ENCODE assay signal across 35 cellular contexts in genomic region chrX:15072259-15072658, GRCh38.
DNase-seq lines count a peak whose midpoint lies in the region; ATAC-seq, FAIRE-seq and TF ChIP-seq lines count a peak whose summit lies in the region.
"Had no signal": no experiment of that assay in that cellular context is flagged by ENCODE, and none has a peak within 500 bp of the region (broad histone marks: within the 10 kb centered on the region; RNA-seq: fewer than 3 reads in every experiment).

No MANE protein-coding gene starts in this region.

- ATAC-seq in PC-3 (peak; percentile 81), GM21737 (IDR thresholded peaks at IDR 0.05; ENCODE audit: unreplicated experiment) (no peak)
- ATAC-seq: A549; CD8-positive, alpha-beta T cell had no signal

- H3K9me2 ChIP-seq in PC-3 (replicated peaks; ENCODE audit: low read length): no peaks in the 10 kb centered on the region

- H3K79me2 ChIP-seq in OCI-LY3 (ENCODE audit: low read length) (no peaks in the 10 kb centered on the region), PC-3 (ENCODE audit: low read length) (no peaks in the 10 kb centered on the region), astrocyte (ENCODE audit: insufficient read depth, low read length) (no peaks in the 10 kb centered on the region)

- H3K36me3 Mint-ChIP-seq in astrocyte (ENCODE audit: low read depth, unreplicated experiment): no peaks in the 10 kb centered on the region
- H3K36me3 Mint-ChIP-seq: CD14-positive monocyte; CD4-positive, alpha-beta memory T cell; CD4-positive, CD25-positive, alpha-beta regulatory T cell; CD8-positive, alpha-beta T cell had no signal

- H2AFZ ChIP-seq in OCI-LY3 (ENCODE audit: low read depth, low read length): no peak overlapping the region
- H2AFZ ChIP-seq in PC-3 (ENCODE audit: low read length): no peak overlapping the region
- H2AFZ ChIP-seq in astrocyte (ENCODE audit: low read depth, low read length): no peak overlapping the region

- H3K27me3 ChIP-seq in OCI-LY3 (ENCODE audit: low read depth, low read length) (no peaks in the 10 kb centered on the region), PC-3 (ENCODE audit: low read length) (no peaks in the 10 kb centered on the region), astrocyte (ENCODE audit: insufficient read depth, low read length) (no peaks in the 10 kb centered on the region)
- H3K27me3 ChIP-seq: BE2C had no signal

- H3K9me3 ChIP-seq in OCI-LY3 (ENCODE audit: insufficient read depth, low read length): no peaks in the 10 kb centered on the region
- H3K9me3 ChIP-seq in PC-3 (ENCODE audit: low read length): no peaks in the 10 kb centered on the region
- H3K9me3 ChIP-seq in astrocyte (ENCODE audit: insufficient read depth, low read depth, low read length): no peaks in the 10 kb centered on the region
- H3K9me3 ChIP-seq: A549, BE2C, BLaER1, Caco-2 had no signal

- H3F3A ChIP-seq in PC-3 (ENCODE audit: low read length, unreplicated experiment): no peaks in the 10 kb centered on the region

- no TSS peak for BruUV-seq in PC-3 (replicated peaks; lab: Mats Ljungman, UMichigan)

- POLR2A ChIA-PET in PC-3 (lab: Charles Lee; ENCODE audit: unreplicated experiment): no interaction called here

- peak; percentile 58 for FAIRE-seq in astrocyte (lab: Jason Lieb, UNC)
- FAIRE-seq: A204.1, A549, D721Med had no signal

- H3K27me3 Mint-ChIP-seq in astrocyte (ENCODE audit: low read depth, unreplicated experiment): no peaks in the 10 kb centered on the region
- H3K27me3 Mint-ChIP-seq: B cell; CD4-positive, alpha-beta memory T cell; CD4-positive, alpha-beta T cell; CD4-positive, CD25-positive, alpha-beta regulatory T cell had no signal

- H3K4me2 ChIP-seq in OCI-LY3 (ENCODE audit: low read length) (peak overlapping the region; percentile 51; the same call in 1 of the 2 replicates), PC-3 (ENCODE audit: low read length) (peak overlapping the region; percentile 54), astrocyte (ENCODE audit: low read length) (no peak overlapping the region)
- H3K4me2 ChIP-seq: A549; BLaER1; BLaER1 treated with 17β-estradiol and CSF1 and Interleukin-3, amounts not matched to agents 10 nM and 100 nM had no signal

- H3K9ac ChIP-seq in OCI-LY3 (ENCODE audit: low read length) (no peak overlapping the region), PC-3 (ENCODE audit: low read length) (no peak overlapping the region), astrocyte (ENCODE audit: low read length) (no peak overlapping the region)
- H3K9ac ChIP-seq: BLaER1; BLaER1 treated with 17β-estradiol and CSF1 and Interleukin-3, amounts not matched to agents 10 nM and 100 nM had no signal

- H3K27ac Mint-ChIP-seq in astrocyte (ENCODE audit: unreplicated experiment): no peak overlapping the region
- H3K27ac Mint-ChIP-seq: B cell; CD14-positive monocyte; CD4-positive, alpha-beta memory T cell; CD4-positive, alpha-beta T cell; CD4-positive, CD25-positive, alpha-beta regulatory T cell; CD8-positive, alpha-beta memory T cell; CD8-positive, alpha-beta T cell had no signal

- H3K36me3 ChIP-seq in OCI-LY3 (replicated peaks; ENCODE audit: low read depth, low read length): no peaks in the 10 kb centered on the region
- H3K36me3 ChIP-seq in PC-3 (ENCODE audit: low read depth, low read length): no peaks in the 10 kb centered on the region
- H3K36me3 ChIP-seq in astrocyte (ENCODE audit: insufficient read depth, low read length): no peaks in the 10 kb centered on the region
- H3K36me3 ChIP-seq: BE2C; BLaER1; BLaER1 treated with 17β-estradiol and CSF1 and Interleukin-3, amounts not matched to agents 10 nM and 100 nM had no signal

- H4K20me1 ChIP-seq in OCI-LY3 (ENCODE audit: insufficient read depth, low read length) (no peaks in the 10 kb centered on the region), PC-3 (ENCODE audit: low read length) (no peaks in the 10 kb centered on the region), astrocyte (ENCODE audit: insufficient read depth, low read length) (no peaks in the 10 kb centered on the region)
- H4K20me1 ChIP-seq: BLaER1 treated with 17β-estradiol and CSF1 and Interleukin-3, amounts not matched to agents 10 nM and 100 nM had no signal

- intact Hi-C loops in PC-3 (cut with micrococcal nuclease): no loop called here

- H3K27ac ChIP-seq in OCI-LY3 (ENCODE audit: low read length) (no peak overlapping the region), PC-3 (ENCODE audit: low read length) (peak overlapping the region; percentile 13; the same call in 1 of the 2 replicates), astrocyte (ENCODE audit: low read depth, low read length) (no peak overlapping the region)
- H3K27ac ChIP-seq: 22Rv1; A549; BLaER1; BLaER1 treated with 17β-estradiol and CSF1 and Interleukin-3, amounts not matched to agents 10 nM and 100 nM; C4-2B had no signal

- TF ChIP-seq CTCF in OCI-LY3 (IDR thresholded peaks at IDR 0.05; ENCODE audit: low read depth, low read length): no peak
- TF ChIP-seq CTCF in PC-3 (conservative IDR thresholded peaks at IDR 0.05; ENCODE audit: low read depth, low read length): no peak
- TF ChIP-seq CTCF in astrocyte (IDR thresholded peaks at IDR 0.05; ENCODE audit: insufficient read depth, low read depth, low read length): no peak

- no peaks in the 10 kb centered on the region for H3K4me1 Mint-ChIP-seq in astrocyte (ENCODE audit: low read depth, unreplicated experiment)
- H3K4me1 Mint-ChIP-seq: CD14-positive monocyte; CD8-positive, alpha-beta memory T cell had no signal

- DNase-seq in PC-3 (peak; percentile 81), astrocyte (ENCODE audit: low read depth) (no peak), cerebellar cortex (ENCODE audit: low spot score) (no peak)
- no peak for DNase-seq in activated CD8-positive, alpha-beta memory T cell treated with anti-CD3 and anti-CD28 coated beads, Interleukin-2, amount 50 U/mL, for 4 hours
- DNase-seq: 8988T; ACHN; AML-193; BE2C; C1 segment of cervical spinal cord; Caco-2; Calu3; CD4-positive, alpha-beta memory T cell; CD4-positive, alpha-beta T cell; CD4-positive, CD25-positive, alpha-beta regulatory T cell; CD8-positive, alpha-beta memory T cell; CD8-positive, alpha-beta T cell; COR-L47; DMS 273 treated with DMSO at 0.1 percent for 48 hours; DMS153; DMS53; DMS79; DMS79 treated with DMSO at 0.1 percent for 48 hours; DND-41; EL had no signal

- H3K4me3 ChIP-seq in OCI-LY3 (ENCODE audit: low read length) (no peak overlapping the region), PC-3 (ENCODE audit: low read length) (no peak overlapping the region), astrocyte (ENCODE audit: insufficient read depth, low read depth, low read length) (no peak overlapping the region)
- H3K4me3 ChIP-seq: A549; BLaER1; BLaER1 treated with 17β-estradiol and CSF1 and Interleukin-3, amounts not matched to agents 10 nM and 100 nM had no signal

- H3K4me1 ChIP-seq in OCI-LY3 (ENCODE audit: low read length) (peaks cover 20% of the 10 kb centered on the region), PC-3 (ENCODE audit: insufficient read depth, low read length) (peaks cover 16% of the 10 kb centered on the region), astrocyte (ENCODE audit: insufficient read depth, low read length) (no peaks in the 10 kb centered on the region)
- H3K4me1 ChIP-seq: A549; BE2C; BLaER1; BLaER1 treated with 17β-estradiol and CSF1 and Interleukin-3, amounts not matched to agents 10 nM and 100 nM; Caco-2 had no signal

- CTCF ChIA-PET in PC-3 (lab: Charles Lee): no interaction called here

- no peak overlapping the region for H3K4me3 Mint-ChIP-seq in astrocyte (ENCODE audit: unreplicated experiment)
- H3K4me3 Mint-ChIP-seq: B cell; CD14-positive monocyte; CD4-positive, alpha-beta memory T cell; CD4-positive, alpha-beta T cell; CD4-positive, CD25-positive, alpha-beta regulatory T cell; CD8-positive, alpha-beta memory T cell; CD8-positive, alpha-beta T cell had no signal

- H3K9me3 Mint-ChIP-seq in astrocyte (ENCODE audit: unreplicated experiment): no peaks in the 10 kb centered on the region
- H3K9me3 Mint-ChIP-seq: CD4-positive, alpha-beta memory T cell; CD4-positive, alpha-beta T cell; CD4-positive, CD25-positive, alpha-beta regulatory T cell; CD8-positive, alpha-beta memory T cell; CD8-positive, alpha-beta T cell had no signal
